ENCODE assay signal across 2 cellular contexts in the genomic region with DNA sequence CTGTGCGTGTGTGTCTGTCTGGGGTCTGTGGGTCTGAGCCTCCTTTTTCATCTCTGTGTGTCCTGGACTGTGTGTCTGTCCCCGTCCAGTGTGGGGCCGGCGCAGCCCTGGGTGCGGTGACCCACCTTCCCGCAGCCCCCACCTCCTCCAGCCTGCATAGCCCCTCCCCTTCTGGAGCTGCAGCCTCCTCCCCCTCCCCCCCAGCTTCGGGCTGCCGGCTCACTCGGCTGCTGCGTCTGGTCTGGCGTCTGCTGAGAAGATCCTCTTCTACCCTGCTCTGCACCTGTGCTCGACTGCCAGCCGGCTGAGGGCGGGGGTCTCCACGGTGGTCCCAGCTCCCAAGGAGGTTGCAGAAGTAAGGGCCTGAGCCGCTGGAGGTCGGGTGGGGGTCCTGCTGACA.
A peak's percentile ranks its signal among the peaks of the same experiment; 100 is the strongest.
TF ChIP-seq lines count a peak whose summit lies in the region.

No MANE protein-coding gene starts in this region.

TF ChIP-seq in HEK293, 187 proteins besides CTCF, POLR2A, EP300 and RAD21 (continued from another document):
- TF ChIP-seq PATZ1 (tag by site-specific recombination; IDR thresholded peaks at IDR 0.05) = 0 out of 2 replicates have a peak, but pooled peaks have one; percentile 11
- TF ChIP-seq WT1 (tag by site-specific recombination; IDR thresholded peaks at IDR 0.05) = no peak
- no peak for TF ChIP-seq ZNF514 (tag by site-specific recombination; IDR thresholded peaks at IDR 0.05)
- TF ChIP-seq ZNF214 (tag by site-specific recombination; IDR thresholded peaks at IDR 0.05; ENCODE audit: borderline replicate concordance) = no peak
- peak; percentile 61; the same call in 1 of the 2 replicates for TF ChIP-seq ZNF600 (tag by site-specific recombination; IDR thresholded peaks at IDR 0.05)
- TF ChIP-seq BCL11B (tag by site-specific recombination; IDR thresholded peaks at IDR 0.05; ENCODE audit: low read depth) = no peak
- TF ChIP-seq, protein P1, sequence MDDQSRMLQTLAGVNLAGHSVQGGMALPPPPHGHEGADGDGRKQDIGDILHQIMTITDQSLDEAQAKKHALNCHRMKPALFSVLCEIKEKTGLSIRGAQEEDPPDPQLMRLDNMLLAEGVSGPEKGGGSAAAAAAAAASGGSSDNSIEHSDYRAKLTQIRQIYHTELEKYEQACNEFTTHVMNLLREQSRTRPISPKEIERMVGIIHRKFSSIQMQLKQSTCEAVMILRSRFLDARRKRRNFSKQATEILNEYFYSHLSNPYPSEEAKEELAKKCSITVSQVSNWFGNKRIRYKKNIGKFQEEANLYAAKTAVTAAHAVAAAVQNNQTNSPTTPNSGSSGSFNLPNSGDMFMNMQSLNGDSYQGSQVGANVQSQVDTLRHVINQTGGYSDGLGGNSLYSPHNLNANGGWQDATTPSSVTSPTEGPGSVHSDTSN (CRISPR knock-in tag; IDR thresholded peaks at IDR 0.05) = no peak
- no peak for TF ChIP-seq HOXA7 (CRISPR knock-in tag; IDR thresholded peaks at IDR 0.05; ENCODE audit: borderline replicate concordance)
- no peak for TF ChIP-seq ZNF48 (tag by site-specific recombination; IDR thresholded peaks at IDR 0.05)
- TF ChIP-seq ZNF138 (tag by site-specific recombination; IDR thresholded peaks at IDR 0.05; ENCODE audit: borderline replicate concordance) = no peak
- peak; percentile 56; the same call in 1 of the 2 replicates for TF ChIP-seq GLIS1 (tag by site-specific recombination; IDR thresholded peaks at IDR 0.05)

TF ChIP-seq in SK-N-SH treated with all-trans-retinoic acid at 6 μM for 48 hours, 23 proteins besides CTCF, POLR2A, EP300 and RAD21 (continued from another document):
- TF ChIP-seq PATZ1 (CRISPR knock-in tag; IDR thresholded peaks at IDR 0.05; ENCODE audit: borderline replicate concordance) = no peak
